7 cellular contexts compared by ENCODE assay signal in genomic region chr18:2906522-2907458, GRCh38. TPM values are rescaled to one million over a fixed set of nuclear protein-coding genes. Genes with fewer than 3 reads are reported as not detected.
DNase-seq lines count a peak whose midpoint lies in the region; ATAC-seq and TF ChIP-seq lines count a peak whose summit lies in the region.

No MANE protein-coding gene starts in this region.

- peak overlapping the region; percentile 56 for H3K9ac ChIP-seq in rectal smooth muscle tissue (ENCODE audit: low read length)

- no peak overlapping the region for H3K27ac ChIP-seq in cardiac muscle cell
- no peak overlapping the region for H3K27ac ChIP-seq in rectal smooth muscle tissue (ENCODE audit: low read depth, low read length)

- peak; percentile 34 for TF ChIP-seq CTCF in cardiac muscle cell (IDR thresholded peaks at IDR 0.05; ENCODE audit: low read depth, low read length)

- H3K36me3 ChIP-seq in cardiac muscle cell (peaks cover 11% of the 10 kb centered on the region), rectal smooth muscle tissue (ENCODE audit: control insufficient read depth, insufficient read depth, low read length) (peaks cover 2% of the 10 kb centered on the region)

- peak overlapping the region; percentile 17 for H3K4me3 ChIP-seq in cardiac muscle cell
- peak overlapping the region; percentile 73 for H3K4me3 ChIP-seq in rectal smooth muscle tissue (ENCODE audit: low read length)

- H3K27me3 ChIP-seq in cardiac muscle cell = no peaks in the 10 kb centered on the region
- no peaks in the 10 kb centered on the region for H3K27me3 ChIP-seq in rectal smooth muscle tissue (ENCODE audit: control insufficient read depth, insufficient read depth, low read length)

- peak overlapping the region; percentile 83 for H3K4me3 Mint-ChIP-seq in activated T-helper 17 cell treated with anti-CD3 and anti-CD28 coated beads, Interleukin-2, amount 50 U/mL, for 72 hours

- H3K36me3 Mint-ChIP-seq in activated T-helper 17 cell treated with anti-CD3 and anti-CD28 coated beads, Interleukin-2, amount 50 U/mL, for 72 hours (ENCODE audit: low read depth) = peaks cover 42% of the 10 kb centered on the region

- H3K4me1 ChIP-seq in cardiac muscle cell (ENCODE audit: low read depth) (peaks cover 17% of the 10 kb centered on the region), rectal smooth muscle tissue (ENCODE audit: control insufficient read depth, insufficient read depth, low read length) (no peaks in the 10 kb centered on the region)

- H3K4me1 Mint-ChIP-seq in activated T-helper 17 cell treated with anti-CD3 and anti-CD28 coated beads, Interleukin-2, amount 50 U/mL, for 72 hours = peaks cover 9% of the 10 kb centered on the region

- peak overlapping the region; percentile 8 for H3K27ac Mint-ChIP-seq in activated T-helper 17 cell treated with anti-CD3 and anti-CD28 coated beads, Interleukin-2, amount 50 U/mL, for 72 hours

- H3K27me3 Mint-ChIP-seq in activated T-helper 17 cell treated with anti-CD3 and anti-CD28 coated beads, Interleukin-2, amount 50 U/mL, for 72 hours = no peaks in the 10 kb centered on the region

- no peaks in the 10 kb centered on the region for H3K9me3 Mint-ChIP-seq in activated T-helper 17 cell treated with anti-CD3 and anti-CD28 coated beads, Interleukin-2, amount 50 U/mL, for 72 hours

- no peaks in the 10 kb centered on the region for H3K9me3 ChIP-seq in cardiac muscle cell (ENCODE audit: low read depth)

- peak; percentile 44 for DNase-seq in NCI-H345 treated with DMSO at 0.1 percent for 48 hours (lab: John Stamatoyannopoulos, UW; ENCODE audit: unreplicated experiment)
- peak; percentile 31 to 40 for DNase-seq in cardiac muscle cell (ENCODE audit: low read depth in 1 of 2, low spot score in 1 of 2)
- DNase-seq in mucosa of gallbladder (ENCODE audit: low spot score) = no peak

- peak; percentile 65 for ATAC-seq in GM18502 (IDR thresholded peaks at IDR 0.05; ENCODE audit: poor library complexity, unreplicated experiment)
- ATAC-seq in HG02571 (IDR thresholded peaks at IDR 0.05; ENCODE audit: unreplicated experiment) = peak; percentile 53
- ATAC-seq in activated T-helper 17 cell treated with anti-CD3 and anti-CD28 coated beads, Interleukin-2, amount 50 U/mL, for 72 hours (replicated peaks) = peak; percentile 71

RNA-seq across cellular contexts. Expression of gene EMILIN2, which starts 60.0 kb away (rescaled TPM):
- total RNA-seq in activated T-helper 17 cell treated with anti-CD3 and anti-CD28 coated beads, Interleukin-2, amount 50 U/mL, for 72 hours = 10 to 100 TPM; 20.7 to 28.8 TPM
- total RNA-seq in cardiac muscle cell (75.9 and 134 TPM in 2 replicates), mucosa of gallbladder (15.4 TPM)
- polyA plus RNA-seq in cardiac muscle cell = 96.8 and 116 TPM in 2 replicates
